Comparison of ENCODE assay signal across 13 cellular contexts in genomic region chr10:112752268-112752667, GRCh38.
"Had no signal": no experiment of that assay in that cellular context is flagged by ENCODE, and none has a peak within 500 bp of the region (broad histone marks: within the 10 kb centered on the region; RNA-seq: fewer than 3 reads in every experiment).

No MANE protein-coding gene starts in this region.

- H3K36me3 ChIP-seq: stomach, thoracic aorta, uterus had no signal

- DNase-seq: activated CD4-positive, alpha-beta T cell treated with anti-CD3 and anti-CD28 coated beads, Interleukin-2, amount 10 ng/mL, durations not matched to agents 7 days and 5 days; activated CD4-positive, CD25-positive, alpha-beta regulatory T cell; activated CD8-positive, alpha-beta memory T cell treated with anti-CD3 and anti-CD28 coated beads for 24 hours; activated naive CD4-positive, alpha-beta T cell treated with anti-CD3 and anti-CD28 coated beads for 36 hours; effector memory CD8-positive, alpha-beta T cell; immature natural killer cell; left cardiac atrium; small intestine; stomach; uterus had no signal

- H3K27ac Mint-ChIP-seq: activated CD4-positive, alpha-beta T cell treated with anti-CD3 and anti-CD28 coated beads, Interleukin-2, amount 10 ng/mL, durations not matched to agents 7 days and 5 days; activated naive CD4-positive, alpha-beta T cell treated with anti-CD3 and anti-CD28 coated beads for 36 hours; dendritic cell treated with granulocyte-macrophage colony-stimulating factor and Interleukin-4, amounts not matched to agents 40 ng/mL and 50 ng/mL, for 4 days; effector memory CD8-positive, alpha-beta T cell; immature natural killer cell had no signal

- H3K4me3 ChIP-seq: stomach, thoracic aorta, uterus had no signal

- ATAC-seq: effector memory CD8-positive, alpha-beta T cell; left cardiac atrium had no signal

- H3K9me3 ChIP-seq: stomach, thoracic aorta, uterus had no signal

- H3K9me3 Mint-ChIP-seq: activated CD4-positive, alpha-beta T cell treated with anti-CD3 and anti-CD28 coated beads, Interleukin-2, amount 10 ng/mL, durations not matched to agents 7 days and 5 days; activated naive CD4-positive, alpha-beta T cell treated with anti-CD3 and anti-CD28 coated beads for 36 hours; dendritic cell treated with granulocyte-macrophage colony-stimulating factor and Interleukin-4, amounts not matched to agents 40 ng/mL and 50 ng/mL, for 4 days; effector memory CD8-positive, alpha-beta T cell; immature natural killer cell had no signal

- H3K27me3 ChIP-seq: stomach, uterus had no signal

- H3K4me1 Mint-ChIP-seq: activated CD4-positive, alpha-beta T cell treated with anti-CD3 and anti-CD28 coated beads, Interleukin-2, amount 10 ng/mL, durations not matched to agents 7 days and 5 days; immature natural killer cell had no signal

- H3K4me3 Mint-ChIP-seq: activated CD4-positive, alpha-beta T cell treated with anti-CD3 and anti-CD28 coated beads, Interleukin-2, amount 10 ng/mL, durations not matched to agents 7 days and 5 days; activated naive CD4-positive, alpha-beta T cell treated with anti-CD3 and anti-CD28 coated beads for 36 hours; dendritic cell treated with granulocyte-macrophage colony-stimulating factor and Interleukin-4, amounts not matched to agents 40 ng/mL and 50 ng/mL, for 4 days; effector memory CD8-positive, alpha-beta T cell; immature natural killer cell had no signal

- H3K27me3 Mint-ChIP-seq: activated CD4-positive, alpha-beta T cell treated with anti-CD3 and anti-CD28 coated beads, Interleukin-2, amount 10 ng/mL, durations not matched to agents 7 days and 5 days; dendritic cell treated with granulocyte-macrophage colony-stimulating factor and Interleukin-4, amounts not matched to agents 40 ng/mL and 50 ng/mL, for 4 days; effector memory CD8-positive, alpha-beta T cell had no signal

- H3K27ac ChIP-seq: epithelial cell of prostate, stomach, thoracic aorta, uterus had no signal
